In the genomic region with DNA sequence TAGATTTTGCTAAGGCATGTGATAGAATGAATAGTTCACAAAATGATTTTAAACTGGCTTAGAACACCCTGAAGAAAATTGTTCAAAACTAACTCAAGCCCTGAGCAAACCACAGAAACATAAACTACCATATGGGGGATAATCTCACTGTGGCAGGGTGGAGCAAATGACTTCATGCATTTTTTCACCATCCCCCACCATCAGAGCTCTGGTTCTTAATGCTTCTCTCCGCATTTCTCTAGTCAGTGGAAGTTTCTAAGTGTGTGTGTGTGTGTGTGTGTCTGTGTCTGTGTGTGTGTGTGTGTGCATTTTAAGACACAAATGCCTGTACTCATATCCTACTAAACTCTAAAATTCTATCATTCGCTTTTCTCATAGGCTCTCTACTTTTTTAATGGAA, we compare ENCODE assay signal across 15 cellular contexts.
A peak's percentile ranks its signal among the peaks of the same experiment; 100 is the strongest.
DNase-seq lines count a peak whose midpoint lies in the region; ATAC-seq, FAIRE-seq and TF ChIP-seq lines count a peak whose summit lies in the region.
"Had no signal": no experiment of that assay in that cellular context is flagged by ENCODE, and none has a peak within 500 bp of the region (broad histone marks: within the 10 kb centered on the region; RNA-seq: fewer than 3 reads in every experiment).

No MANE protein-coding gene starts in this region.

- H3K27ac ChIP-seq in Karpas-422 (ENCODE audit: low read length), result peak overlapping the region; percentile 100
- peak overlapping the region; percentile 47 for H3K27ac ChIP-seq in keratinocyte (ENCODE audit: control insufficient read depth, insufficient read depth, low read length)
- no peak overlapping the region for H3K27ac ChIP-seq in upper lobe of right lung
- H3K27ac ChIP-seq: right lobe of liver, upper lobe of left lung had no signal

- H3K27me3 Mint-ChIP-seq in activated T-helper 2 cell treated with anti-CD3 and anti-CD28 coated beads, Interferon-gamma antibody, Interleukin-2, Interleukin-4, amounts not matched to agents 10 μg/mL and 5 μg/mL and 100 μg/mL, durations not matched to agents 14 hours and 24 hours and 36 hours (ENCODE audit: low read depth), result no peaks in the 10 kb centered on the region
- H3K27me3 Mint-ChIP-seq in activated CD8-positive, alpha-beta T cell treated with anti-CD3 and anti-CD28 coated beads for 36 hours, result no peaks in the 10 kb centered on the region
- H3K27me3 Mint-ChIP-seq: activated CD4-positive, alpha-beta memory T cell treated with anti-CD3 and anti-CD28 coated beads, Interleukin-2, amount 10 ng/mL, durations not matched to agents 7 days and 5 days; B cell had no signal

- H3K36me3 ChIP-seq in Karpas-422 (ENCODE audit: insufficient read depth, low read length) (no peaks in the 10 kb centered on the region), keratinocyte (ENCODE audit: control insufficient read depth in 2 of 2, extremely low read depth in 1 of 2, insufficient read depth in 2 of 2, low read length in 2 of 2) (no peaks in the 10 kb centered on the region), upper lobe of right lung (no peaks in the 10 kb centered on the region)
- H3K36me3 ChIP-seq: right lobe of liver, upper lobe of left lung had no signal

- intact Hi-C loops in activated T-helper 2 cell treated with anti-CD3 and anti-CD28 coated beads, Interferon-gamma antibody, Interleukin-2, Interleukin-4, amounts not matched to agents 10 μg/mL and 5 μg/mL and 100 μg/mL, durations not matched to agents 14 hours and 24 hours and 36 hours (cut with micrococcal nuclease), result no loop called here
- intact Hi-C loops in activated CD8-positive, alpha-beta T cell treated with anti-CD3 and anti-CD28 coated beads for 36 hours (cut with micrococcal nuclease), result no loop called here
- intact Hi-C loops in upper lobe of right lung (cut with DNase I), result no loop called here

- no peaks in the 10 kb centered on the region for H3K9me2 ChIP-seq in Karpas-422 (replicated peaks; ENCODE audit: insufficient read depth, low read length)

- peaks cover 50% of the 10 kb centered on the region for H3K4me1 ChIP-seq in Karpas-422 (ENCODE audit: low read length)
- H3K4me1 ChIP-seq in keratinocyte (ENCODE audit: control insufficient read depth, extremely low read depth, insufficient read depth, low read length), result peaks cover 46% of the 10 kb centered on the region
- no peaks in the 10 kb centered on the region for H3K4me1 ChIP-seq in upper lobe of right lung
- H3K4me1 ChIP-seq: upper lobe of left lung had no signal

- H3K4me1 Mint-ChIP-seq in activated T-helper 2 cell treated with anti-CD3 and anti-CD28 coated beads, Interferon-gamma antibody, Interleukin-2, Interleukin-4, amounts not matched to agents 10 μg/mL and 5 μg/mL and 100 μg/mL, durations not matched to agents 14 hours and 24 hours and 36 hours (ENCODE audit: low read depth), result no peaks in the 10 kb centered on the region
- H3K4me1 Mint-ChIP-seq in activated CD8-positive, alpha-beta T cell treated with anti-CD3 and anti-CD28 coated beads for 36 hours (ENCODE audit: low read depth), result no peaks in the 10 kb centered on the region
- H3K4me1 Mint-ChIP-seq: activated CD4-positive, alpha-beta memory T cell treated with anti-CD3 and anti-CD28 coated beads, Interleukin-2, amount 10 ng/mL, durations not matched to agents 7 days and 5 days; B cell had no signal

- H3K27ac Mint-ChIP-seq in activated T-helper 2 cell treated with anti-CD3 and anti-CD28 coated beads, Interferon-gamma antibody, Interleukin-2, Interleukin-4, amounts not matched to agents 10 μg/mL and 5 μg/mL and 100 μg/mL, durations not matched to agents 14 hours and 24 hours and 36 hours, result no peak overlapping the region
- no peak overlapping the region for H3K27ac Mint-ChIP-seq in activated CD8-positive, alpha-beta T cell treated with anti-CD3 and anti-CD28 coated beads for 36 hours
- H3K27ac Mint-ChIP-seq: activated CD4-positive, alpha-beta memory T cell treated with anti-CD3 and anti-CD28 coated beads, Interleukin-2, amount 10 ng/mL, durations not matched to agents 7 days and 5 days; B cell had no signal

- no peaks in the 10 kb centered on the region for H3K36me3 Mint-ChIP-seq in activated T-helper 2 cell treated with anti-CD3 and anti-CD28 coated beads, Interferon-gamma antibody, Interleukin-2, Interleukin-4, amounts not matched to agents 10 μg/mL and 5 μg/mL and 100 μg/mL, durations not matched to agents 14 hours and 24 hours and 36 hours (ENCODE audit: low read depth)
- H3K36me3 Mint-ChIP-seq in activated CD8-positive, alpha-beta T cell treated with anti-CD3 and anti-CD28 coated beads for 36 hours (ENCODE audit: low read depth), result no peaks in the 10 kb centered on the region

- H3K4me3 ChIP-seq in AG09309 (ENCODE audit: control insufficient read depth, low read depth, low read length), result no peak overlapping the region
- no peak overlapping the region for H3K4me3 ChIP-seq in Karpas-422 (ENCODE audit: low read length)
- H3K4me3 ChIP-seq in astrocyte of the spinal cord (ENCODE audit: low read depth, low read length), result no peak overlapping the region
- no peak overlapping the region for H3K4me3 ChIP-seq in keratinocyte (ENCODE audit: control insufficient read depth in 2 of 3, extremely low read depth in 1 of 3, insufficient read depth in 2 of 3, low read depth in 1 of 3, low read length in 3 of 3)
- no peak overlapping the region for H3K4me3 ChIP-seq in upper lobe of right lung
- H3K4me3 ChIP-seq: right lobe of liver, upper lobe of left lung had no signal

- no peaks in the 10 kb centered on the region for H3K79me2 ChIP-seq in Karpas-422 (ENCODE audit: low read length)
- H3K79me2 ChIP-seq in keratinocyte (ENCODE audit: control insufficient read depth, insufficient read depth, low read length), result no peaks in the 10 kb centered on the region

- dilution Hi-C loops in keratinocyte (cut with MboI; ENCODE audit: extremely low pct_ligation_motif_present, low sequenced_read_pairs), result no loop called here

- H3K9me3 Mint-ChIP-seq in activated T-helper 2 cell treated with anti-CD3 and anti-CD28 coated beads, Interferon-gamma antibody, Interleukin-2, Interleukin-4, amounts not matched to agents 10 μg/mL and 5 μg/mL and 100 μg/mL, durations not matched to agents 14 hours and 24 hours and 36 hours, result no peaks in the 10 kb centered on the region
- no peaks in the 10 kb centered on the region for H3K9me3 Mint-ChIP-seq in activated CD8-positive, alpha-beta T cell treated with anti-CD3 and anti-CD28 coated beads for 36 hours
- H3K9me3 Mint-ChIP-seq: activated CD4-positive, alpha-beta memory T cell treated with anti-CD3 and anti-CD28 coated beads, Interleukin-2, amount 10 ng/mL, durations not matched to agents 7 days and 5 days had no signal

- H3K4me2 ChIP-seq in Karpas-422 (ENCODE audit: low read depth, low read length, poor library complexity, severe bottlenecking) (peak overlapping the region; percentile 60), keratinocyte (ENCODE audit: control insufficient read depth, extremely low read depth, insufficient read depth, low read depth, low read length) (peak overlapping the region; percentile 37)

- H3K9ac ChIP-seq in Karpas-422 (ENCODE audit: low read length) (peak overlapping the region; percentile 71), keratinocyte (ENCODE audit: control insufficient read depth, extremely low read depth, insufficient read depth, low read length) (no peak overlapping the region)

- no peak for FAIRE-seq in keratinocyte (lab: Jason Lieb, UNC)
- no peak for FAIRE-seq in frontal cortex (lab: Jason Lieb, UNC)

- POLR2A ChIA-PET in activated CD8-positive, alpha-beta T cell treated with anti-CD3 and anti-CD28 coated beads for 36 hours (lab: Charles Lee), result no interaction called here

- no peak overlapping the region for H3K4me3 Mint-ChIP-seq in activated T-helper 2 cell treated with anti-CD3 and anti-CD28 coated beads, Interferon-gamma antibody, Interleukin-2, Interleukin-4, amounts not matched to agents 10 μg/mL and 5 μg/mL and 100 μg/mL, durations not matched to agents 14 hours and 24 hours and 36 hours (ENCODE audit: low read depth)
- no peak overlapping the region for H3K4me3 Mint-ChIP-seq in activated CD8-positive, alpha-beta T cell treated with anti-CD3 and anti-CD28 coated beads for 36 hours
- H3K4me3 Mint-ChIP-seq: activated CD4-positive, alpha-beta memory T cell treated with anti-CD3 and anti-CD28 coated beads, Interleukin-2, amount 10 ng/mL, durations not matched to agents 7 days and 5 days; B cell had no signal

- DNase-seq in AG09309 (ENCODE audit: low read depth) (peak; percentile 71), Karpas-422 (peak; percentile 83), astrocyte of the spinal cord (ENCODE audit: low read depth, low spot score) (peak; percentile 90), keratinocyte (ENCODE audit: low read depth, low spot score) (no peak), frontal cortex (ENCODE audit: low spot score in 2 of 2) (no peak), upper lobe of right lung (no peak)
- no peak for DNase-seq in activated T-helper 2 cell treated with anti-CD3 and anti-CD28 coated beads, Interferon-gamma antibody, Interleukin-2, Interleukin-4, amounts not matched to agents 10 μg/mL and 5 μg/mL and 100 μg/mL, durations not matched to agents 14 hours and 24 hours and 36 hours (ENCODE audit: low spot score)
- no peak for DNase-seq in activated CD8-positive, alpha-beta T cell treated with anti-CD3 and anti-CD28 coated beads for 36 hours
- DNase-seq: activated CD4-positive, alpha-beta memory T cell treated with anti-CD3 and anti-CD28 coated beads, Interleukin-2, amount 10 ng/mL, durations not matched to agents 7 days and 5 days; activated naive CD4-positive, alpha-beta T cell treated with anti-CD3 and anti-CD28 coated beads, Interleukin-2, amount 50 U/mL, for 16 hours; NCI-H748 treated with DMSO at 0.1 percent for 48 hours; right lobe of liver; SW 1271; upper lobe of left lung had no signal

- no peak for ATAC-seq in activated CD8-positive, alpha-beta T cell treated with anti-CD3 and anti-CD28 coated beads for 36 hours
- ATAC-seq in upper lobe of right lung, result no peak
- ATAC-seq: right lobe of liver had no signal

- no peaks in the 10 kb centered on the region for H4K20me1 ChIP-seq in Karpas-422 (ENCODE audit: insufficient read depth, low read depth, low read length)
- H4K20me1 ChIP-seq in keratinocyte (ENCODE audit: control insufficient read depth, extremely low read depth, insufficient read depth, low read length), result no peaks in the 10 kb centered on the region

- TF ChIP-seq CTCF in AG09309 (IDR thresholded peaks at IDR 0.05; ENCODE audit: control insufficient read depth, insufficient read depth, low read depth, low read length, missing control alignments), result no peak
- no peak for TF ChIP-seq CTCF in astrocyte of the spinal cord (IDR thresholded peaks at IDR 0.05; ENCODE audit: low read depth, low read length)
- TF ChIP-seq CTCF in keratinocyte (optimal IDR thresholded peaks at IDR 0.05 in 1 of 3, IDR thresholded peaks at IDR 0.05 in 1 of 3, conservative IDR thresholded peaks at IDR 0.05 in 1 of 3; ENCODE audit: extremely low read depth in 1 of 3, insufficient read depth in 2 of 3, low read length in 3 of 3), result no peak
- no peak for TF ChIP-seq CTCF in activated CD8-positive, alpha-beta T cell treated with anti-CD3 and anti-CD28 coated beads for 36 hours (IDR thresholded peaks at IDR 0.05)
- TF ChIP-seq CTCF in upper lobe of right lung (IDR thresholded peaks at IDR 0.05), result no peak

- in situ Hi-C loops in astrocyte of the spinal cord (cut with HindIII; ENCODE audit: low sequenced_read_pairs), result no loop called here

- H2AFZ ChIP-seq in Karpas-422 (ENCODE audit: low read length) (no peak overlapping the region), keratinocyte (ENCODE audit: control insufficient read depth, low read length) (no peak overlapping the region)

- H3K9me1 ChIP-seq in keratinocyte (ENCODE audit: control insufficient read depth, extremely low read depth, insufficient read depth, low read length), result no peaks in the 10 kb centered on the region

- no peaks in the 10 kb centered on the region for H3K27me3 ChIP-seq in Karpas-422 (ENCODE audit: low read length)
- no peaks in the 10 kb centered on the region for H3K27me3 ChIP-seq in keratinocyte (ENCODE audit: control insufficient read depth, extremely low read depth, insufficient read depth, low read length)
- no peaks in the 10 kb centered on the region for H3K27me3 ChIP-seq in upper lobe of right lung
- H3K27me3 ChIP-seq: right lobe of liver, upper lobe of left lung had no signal

- H3K9me3 ChIP-seq in Karpas-422 (ENCODE audit: low read length) (no peaks in the 10 kb centered on the region), keratinocyte (ENCODE audit: control insufficient read depth, low read depth, low read length) (no peaks in the 10 kb centered on the region), upper lobe of right lung (no peaks in the 10 kb centered on the region)
- H3K9me3 ChIP-seq: right lobe of liver, upper lobe of left lung had no signal

- CTCF ChIA-PET in activated CD8-positive, alpha-beta T cell treated with anti-CD3 and anti-CD28 coated beads for 36 hours (lab: Charles Lee), result interaction anchor here (1.1 kb wide), 1 partner anchor 262 kb away, joined by 4 read pairs; no protein-coding TSS in a partner anchor

Comparison
In these comparisons a context has a peak if more than half of its experiments do, and no peak if none do; other contexts are left out.
1. DNase-seq: peak in AG09309 (single experiment), Karpas-422 (single experiment) and astrocyte of the spinal cord (single experiment); none in keratinocyte (single experiment), activated T-helper 2 cell treated with anti-CD3 and anti-CD28 coated beads, Interferon-gamma antibody, Interleukin-2, Interleukin-4, amounts not matched to agents 10 μg/mL and 5 μg/mL and 100 μg/mL, durations not matched to agents 14 hours and 24 hours and 36 hours (single experiment), activated CD8-positive, alpha-beta T cell treated with anti-CD3 and anti-CD28 coated beads for 36 hours (single experiment), frontal cortex (0 of 2) and upper lobe of right lung (single experiment).